Comparison of ENCODE assay signal across 25 cellular contexts in the genomic region with DNA sequence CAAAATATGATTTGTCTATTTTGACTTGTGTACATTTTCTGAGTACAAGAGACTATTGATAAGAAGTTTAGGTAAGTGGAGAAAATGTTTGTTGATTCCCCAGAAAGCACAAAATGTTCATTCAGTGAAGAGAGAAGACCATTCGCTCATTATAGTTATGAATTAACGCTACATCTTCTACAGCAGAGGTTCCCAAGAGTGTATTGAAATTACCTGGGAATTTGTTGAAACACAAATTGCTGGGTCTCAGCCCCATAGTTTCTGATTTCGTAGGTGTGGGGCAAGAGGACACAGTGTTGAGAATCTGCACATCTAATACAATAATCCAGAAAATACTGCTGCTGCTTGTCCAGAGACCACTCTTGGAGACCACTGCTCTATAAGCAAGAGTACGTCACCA. TPM values are rescaled to one million over a fixed set of nuclear protein-coding genes. Genes with fewer than 3 reads are reported as not detected.
DNase-seq lines count a peak whose midpoint lies in the region; ATAC-seq, FAIRE-seq and TF ChIP-seq lines count a peak whose summit lies in the region.
"Had no signal": no experiment of that assay in that cellular context is flagged by ENCODE, and none has a peak within 500 bp of the region (broad histone marks: within the 10 kb centered on the region; RNA-seq: fewer than 3 reads in every experiment).

No MANE protein-coding gene starts in this region.

- CTCF ChIA-PET in mammary epithelial cell (lab: Charles Lee; ENCODE audit: low non-redundant PET): no interaction called here

- 98% methylated on average over 4 of the region's 4 CpGs for WGBS in mammary epithelial cell (ENCODE audit: low coverage, missing lambda C conversion rate)
- 52 to 84% methylated on average over 4 of the region's 4 CpGs for WGBS in pancreas, 2 donors

- dilution Hi-C loops in mammary epithelial cell (cut with HindIII; ENCODE audit: low sequenced_read_pairs): no loop called here

- peak overlapping the region; percentile 88 for H3K27ac ChIP-seq in OCI-LY1 (ENCODE audit: low read depth, low read length, poor library complexity, severe bottlenecking)
- H3K27ac ChIP-seq in mammary epithelial cell (ENCODE audit: insufficient read depth, low read depth, low read length): no peak overlapping the region
- H3K27ac ChIP-seq in pancreas: peak overlapping the region in 2 of 4 donors; percentile 3 to 42
- H3K27ac ChIP-seq: colonic mucosa, ovary, right atrium auricular region had no signal

- peak overlapping the region in 1 of 2 donors; percentile 63 for H3K4me3 Mint-ChIP-seq in CD14-positive monocyte
- H3K4me3 Mint-ChIP-seq: nephron had no signal

- H3K4me3 ChIP-seq in OCI-LY1 (ENCODE audit: low read depth, low read length, poor library complexity, severe bottlenecking) (no peak overlapping the region), mammary epithelial cell (replicated peaks in 1 of 3; ENCODE audit: insufficient read depth in 1 of 3, low read depth in 2 of 3, low read length in 3 of 3) (no peak overlapping the region), pancreas (no peak overlapping the region)
- H3K4me3 ChIP-seq: colonic mucosa, left lung, ovary, right atrium auricular region, tibial artery had no signal

- BruUV-seq in mammary epithelial cell (replicated peaks; lab: Mats Ljungman, UMichigan): no TSS peak

- no peaks in the 10 kb centered on the region for H3K27me3 ChIP-seq in OCI-LY1 (ENCODE audit: insufficient read depth, low read length)
- no peaks in the 10 kb centered on the region for H3K27me3 ChIP-seq in mammary epithelial cell (ENCODE audit: insufficient read depth, low read length)
- no peaks in the 10 kb centered on the region for H3K27me3 ChIP-seq in pancreas
- H3K27me3 ChIP-seq: colonic mucosa, left lung, ovary, right atrium auricular region, tibial artery had no signal

- peak overlapping the region; percentile 88 to 97 (median 95) for H3K27ac Mint-ChIP-seq in CD14-positive monocyte
- H3K27ac Mint-ChIP-seq: nephron had no signal

- TF ChIP-seq CTCF in CD14-positive monocyte (IDR thresholded peaks at IDR 0.05): no peak
- no peak for TF ChIP-seq CTCF in OCI-LY1 (IDR thresholded peaks at IDR 0.05; ENCODE audit: low read length)
- no peak for TF ChIP-seq CTCF in mammary epithelial cell (conservative IDR thresholded peaks at IDR 0.05 in 1 of 2, IDR thresholded peaks at IDR 0.05 in 1 of 2; ENCODE audit: extremely low read depth in 1 of 2, insufficient read depth in 1 of 2, low read depth in 1 of 2, low read length in 2 of 2)
- no peak for TF ChIP-seq CTCF in pancreas (IDR thresholded peaks at IDR 0.05)

- no peaks in the 10 kb centered on the region for H3K9me2 ChIP-seq in OCI-LY1 (ENCODE audit: low read depth, low read length)

- intact Hi-C loops in CD14-positive monocyte (cut with micrococcal nuclease) (loop anchor here in 1 of 2 donors (10.0 kb wide), 2 partner anchors 78 to 528 kb away; no protein-coding TSS in a partner anchor), mammary epithelial cell (cut with micrococcal nuclease) (no loop called here), pancreas (cut with DNase I) (no loop called here)

- H3K4me2 ChIP-seq in OCI-LY1 (ENCODE audit: low read length) (peak overlapping the region; percentile 32; the same call in 1 of the 2 replicates), mammary epithelial cell (ENCODE audit: insufficient read depth, low read depth, low read length) (peak overlapping the region; percentile 42)

- ATAC-seq in pancreas: peak in 3 of 4 donors; percentile 29 to 43 (median 33)
- no peak for ATAC-seq in HG03039 (IDR thresholded peaks at IDR 0.05; ENCODE audit: unreplicated experiment)
- ATAC-seq in GM18519 (IDR thresholded peaks at IDR 0.05; ENCODE audit: low FRiP score, unreplicated experiment): no peak
- ATAC-seq: esophagus mucosa had no signal

- in situ Hi-C loops in mammary epithelial cell (cut with MboI; ENCODE audit: low sequenced_read_pairs in 2 of 2): no loop called here

- peaks cover 67% of the 10 kb centered on the region for H3K4me1 Mint-ChIP-seq in CD14-positive monocyte

- H2AFZ ChIP-seq in OCI-LY1 (ENCODE audit: low read length) (no peak overlapping the region), mammary epithelial cell (ENCODE audit: low read depth, low read length) (no peak overlapping the region)

- H3K79me2 ChIP-seq in OCI-LY1 (ENCODE audit: insufficient read depth, low read length) (peaks cover 6% of the 10 kb centered on the region; the same call in 1 of the 2 replicates), mammary epithelial cell (ENCODE audit: insufficient read depth, low read length) (peaks cover 55% of the 10 kb centered on the region)

- peaks cover 16% of the 10 kb centered on the region in 2 donors for H3K36me3 Mint-ChIP-seq in CD14-positive monocyte

- DNase-seq in CD14-positive monocyte (ENCODE audit: low spot score) (no peak), mammary epithelial cell (no peak), pancreas (no peak), NCI-H226 (no peak), GDM1 (lab: John Stamatoyannopoulos, UW) (no peak)
- DNase-seq: activated CD4-positive, alpha-beta T cell treated with anti-CD3 and anti-CD28 coated beads, Interleukin-2, amount 50 U/mL, for 4 hours; colonic mucosa; foreskin melanocyte; left lung; midbrain; NCI-H187 treated with DMSO at 0.1 percent for 48 hours; NCI-H69; ovary; stimulated activated CD4-positive, alpha-beta T cell treated with anti-CD3 and anti-CD28 coated beads, Interleukin-12 subunit alpha, Interleukin-12 subunit beta, amount 100 ng/mL, for 4 hours; stimulated activated CD4-positive, alpha-beta T cell treated with anti-CD3 and anti-CD28 coated beads, Interleukin-4, amount 100 ng/mL, for 24 hours; stimulated activated naive CD4-positive, alpha-beta T cell treated with Interleukin-2 at 50 U/mL for 16 hours; T-helper 9 cell; tibial artery had no signal

- H3K36me3 ChIP-seq in OCI-LY1 (ENCODE audit: insufficient read depth, low read length): no peaks in the 10 kb centered on the region
- H3K36me3 ChIP-seq in mammary epithelial cell (ENCODE audit: insufficient read depth, low read length): no peaks in the 10 kb centered on the region
- no peaks in the 10 kb centered on the region for H3K36me3 ChIP-seq in pancreas
- H3K36me3 ChIP-seq: colonic mucosa, left lung, ovary, right atrium auricular region, tibial artery had no signal

- peaks cover 0 to 3% (median 0%) of the 10 kb centered on the region in 3 donors for H3K27me3 Mint-ChIP-seq in CD14-positive monocyte (ENCODE audit: low read depth in 3 of 3)

- peaks cover 15% of the 10 kb centered on the region; the same call in 1 of the 2 replicates for H3F3A ChIP-seq in OCI-LY1 (ENCODE audit: insufficient read depth, low read length)

- H3K4me1 ChIP-seq in OCI-LY1 (ENCODE audit: insufficient read depth, low read length, severe bottlenecking): peaks cover 91% of the 10 kb centered on the region
- peaks cover 29% of the 10 kb centered on the region for H3K4me1 ChIP-seq in mammary epithelial cell (ENCODE audit: insufficient read depth, low read length)
- peaks cover 0 to 29% (median 3%) of the 10 kb centered on the region in 3 donors for H3K4me1 ChIP-seq in pancreas
- H3K4me1 ChIP-seq: colonic mucosa had no signal

- no peaks in the 10 kb centered on the region for H3K9me3 Mint-ChIP-seq in CD14-positive monocyte
- H3K9me3 Mint-ChIP-seq: nephron had no signal

- no peak for FAIRE-seq in pancreas (lab: Jason Lieb, UNC)
- FAIRE-seq: H1 had no signal

- H3K9ac ChIP-seq in OCI-LY1 (ENCODE audit: low read length): no peak overlapping the region
- no peak overlapping the region for H3K9ac ChIP-seq in mammary epithelial cell (ENCODE audit: insufficient read depth, low read length)

- no peaks in the 10 kb centered on the region for H4K20me1 ChIP-seq in OCI-LY1 (ENCODE audit: insufficient read depth, low read length)
- no peaks in the 10 kb centered on the region for H4K20me1 ChIP-seq in mammary epithelial cell (ENCODE audit: insufficient read depth, low read length)

- H3K9me3 ChIP-seq in OCI-LY1 (ENCODE audit: low read length) (no peaks in the 10 kb centered on the region), mammary epithelial cell (replicated peaks; ENCODE audit: insufficient read depth, low read length) (no peaks in the 10 kb centered on the region), pancreas (no peaks in the 10 kb centered on the region)
- H3K9me3 ChIP-seq: colonic mucosa, left lung, ovary, right atrium auricular region, tibial artery had no signal

RNA-seq across cellular contexts. Expression of a gene that starts 24.2 kb away (rescaled TPM):
- polyA plus RNA-seq in CD14-positive monocyte: 10 to 100 TPM; 12.1 to 17.2 TPM
- 10 to 100 TPM in 1 of 2 donors, 1 to 10 TPM in 1; 6.5 to 12.3 TPM for total RNA-seq in mammary epithelial cell
- 2.4 TPM for polyA plus RNA-seq in mammary epithelial cell
- polyA minus RNA-seq in mammary epithelial cell: 0.83 TPM
- total RNA-seq in pancreas: 10 to 100 TPM in 2 of 6 donors, 1 to 10 TPM in 4; 4.3 to 13.9 (median 6.0) TPM
- 10 to 100 TPM in 1 of 2 donors, 1 to 10 TPM in 1; 4.0 to 13.1 TPM for polyA plus RNA-seq in pancreas

Comparison
In these comparisons a context has a peak if more than half of its experiments do, and no peak if none do; other contexts are left out.
1. ATAC-seq: peak in pancreas (3 of 4); none in HG03039 (single experiment) and GM18519 (single experiment).